In the genomic region with DNA sequence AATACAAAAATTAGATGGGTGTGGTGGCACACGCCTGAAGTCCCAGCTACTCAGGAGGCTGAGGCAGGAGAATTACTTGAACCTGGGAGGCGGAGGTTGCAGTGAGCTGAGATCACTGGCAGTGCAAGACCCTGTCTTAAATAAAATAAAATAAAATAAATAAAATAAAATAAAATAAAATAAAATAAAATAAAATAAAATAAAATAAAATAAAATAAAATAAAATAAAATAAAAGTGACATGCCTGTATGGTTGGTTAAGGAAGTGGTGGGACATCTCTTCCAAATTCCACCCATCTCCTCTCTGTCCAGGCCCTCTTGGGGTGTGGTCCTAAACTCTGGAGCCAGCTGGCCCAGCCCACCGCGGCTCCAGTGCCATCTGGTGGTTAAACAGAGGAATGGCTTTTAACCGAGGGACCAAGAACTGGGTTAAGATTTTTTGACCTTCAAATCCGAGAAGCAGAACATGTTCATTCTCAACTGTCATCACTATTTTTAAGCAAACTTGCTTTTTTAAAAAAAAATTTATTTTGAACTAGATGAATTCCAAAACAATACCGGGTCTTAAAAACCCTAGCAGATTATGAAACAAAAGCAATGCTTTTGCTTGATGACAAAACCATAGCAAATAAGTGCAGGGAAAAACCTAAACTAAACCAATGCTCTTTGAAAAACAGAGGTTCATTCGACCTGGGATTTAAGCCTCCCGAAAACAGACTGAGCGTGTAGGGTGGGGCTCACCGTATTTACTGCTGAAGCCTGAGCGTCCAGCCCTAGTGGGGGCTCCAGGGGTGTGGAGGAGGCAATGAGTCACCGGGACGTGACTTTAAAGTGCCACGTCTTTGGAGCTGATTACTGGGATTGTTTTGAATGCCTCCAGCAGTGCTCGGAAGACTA, we compare ENCODE assay signal across 8 cellular contexts.
DNase-seq lines count a peak whose midpoint lies in the region; ATAC-seq and TF ChIP-seq lines count a peak whose summit lies in the region.

No MANE protein-coding gene starts in this region.

- intact Hi-C loops in IMR-90 (cut with micrococcal nuclease), result loop anchor here (1.0 kb wide), 1 partner anchor 25 kb away; no protein-coding TSS in a partner anchor

- no peak for TF ChIP-seq POLR2A in IMR-90 (IDR thresholded peaks at IDR 0.05; ENCODE audit: low read depth, low read length)

- H4K5ac ChIP-seq in IMR-90 (ENCODE audit: low read depth, low read length), result no peak overlapping the region

- TF ChIP-seq CTCF in AG09319 (IDR thresholded peaks at IDR 0.05; ENCODE audit: low read depth, low read length), result peak; percentile 85
- TF ChIP-seq CTCF in GM12865 (IDR thresholded peaks at IDR 0.05; ENCODE audit: insufficient read depth, low read depth, low read length, missing control alignments), result peak; percentile 76
- peak; percentile 78 for TF ChIP-seq CTCF in IMR-90 (conservative IDR thresholded peaks at IDR 0.05; ENCODE audit: low read depth, low read length)
- TF ChIP-seq CTCF in brain microvascular endothelial cell (IDR thresholded peaks at IDR 0.05; ENCODE audit: low read depth, low read length, missing control alignments), result peak; percentile 88

- BruUV-seq in IMR-90 (replicated peaks; lab: Mats Ljungman, UMichigan), result no TSS peak

- H2AFZ ChIP-seq in IMR-90 (replicated peaks; ENCODE audit: low read length, poor library complexity), result peak overlapping the region; percentile 82

- peak overlapping the region; percentile 14; the same call in 1 of the 2 replicates for H3K4ac ChIP-seq in IMR-90 (ENCODE audit: low read depth, low read length)

- H4K8ac ChIP-seq in IMR-90 (ENCODE audit: low read depth in 2 of 2, low read length in 2 of 2), result peak overlapping the region in 1 of 2 experiments; percentile 44; a peak in 1 of 4 replicates

- CTCF ChIA-PET in IMR-90 (lab: Yijun Ruan, JAX), result interaction anchor here (0.8 to 2.1 kb wide), 7 partner anchors 9 to 56 kb away, joined by 3 to 8 read pairs (median 4); no protein-coding TSS in a partner anchor

- peak overlapping the region; percentile 52 for H3K4me2 ChIP-seq in IMR-90 (ENCODE audit: low read depth, low read length)

- 0 out of 2 replicates have a peak overlapping the region, but pooled peaks have one; percentile 8 for H3K14ac ChIP-seq in IMR-90 (replicated peaks; ENCODE audit: low read depth, low read length)

- no peak overlapping the region for H3K4me3 ChIP-seq in GM12865 (ENCODE audit: low read depth, low read length)
- H3K4me3 ChIP-seq in IMR-90 (ENCODE audit: insufficient read depth, low read depth, low read length), result peak overlapping the region; percentile 17; the same call in 1 of the 2 replicates
- H3K4me3 ChIP-seq in brain microvascular endothelial cell (ENCODE audit: low read depth, low read length), result peak overlapping the region; percentile 46

- no peak overlapping the region for H3K9ac ChIP-seq in IMR-90 (ENCODE audit: low read depth, low read length)

- ATAC-seq in IMR-90 (ENCODE audit: low read depth) (peak; percentile 81), GM19023 (IDR thresholded peaks at IDR 0.05; ENCODE audit: unreplicated experiment) (no peak)

- H4K91ac ChIP-seq in IMR-90 (ENCODE audit: insufficient read depth, low read depth, low read length), result 0 out of 2 replicates have a peak overlapping the region, but pooled peaks have one; percentile 22

- H3K23ac ChIP-seq in IMR-90 (ENCODE audit: low read depth, low read length), result no peak overlapping the region

- no peak overlapping the region for H3K18ac ChIP-seq in IMR-90 (ENCODE audit: low read depth, low read length)

- in situ Hi-C loops in IMR-90 (cut with MboI; ENCODE audit: low sequenced_read_pairs), result no loop called here
- in situ Hi-C loops in brain microvascular endothelial cell (cut with HindIII; ENCODE audit: low pct_ligation_motif_present, low sequenced_read_pairs), result no loop called here

- peaks cover 13% of the 10 kb centered on the region for H3K9me1 ChIP-seq in IMR-90 (ENCODE audit: insufficient read depth, low read length)

- H4K20me1 ChIP-seq in IMR-90 (ENCODE audit: insufficient read depth, low read length), result no peaks in the 10 kb centered on the region

- H3K56ac ChIP-seq in IMR-90 (ENCODE audit: extremely low read depth, insufficient read depth, low read length), result no peak overlapping the region; the same call in 1 of the 2 replicates

- H2BK15ac ChIP-seq in IMR-90 (ENCODE audit: low read depth, low read length), result no peak overlapping the region

- H3K79me1 ChIP-seq in IMR-90 (ENCODE audit: low read depth in 1 of 2, low read length in 2 of 2), result 0 out of 4 replicates have a peak, but pooled peaks cover 0 to 5% of the 10 kb centered on the region in 2 experiments

- H3K4me1 ChIP-seq in IMR-90 (ENCODE audit: control insufficient read depth, insufficient read depth, low read length), result peaks cover 17% of the 10 kb centered on the region

- TF ChIP-seq RAD21 in IMR-90 (IDR thresholded peaks at IDR 0.05; ENCODE audit: low read length), result peak; percentile 71

- H2AK5ac ChIP-seq in IMR-90 (ENCODE audit: low read depth, low read length), result no peak overlapping the region

- no peak overlapping the region for H2BK5ac ChIP-seq in IMR-90 (ENCODE audit: low read depth, low read length, poor library complexity, severe bottlenecking)

- H2BK120ac ChIP-seq in IMR-90 (ENCODE audit: low read depth, low read length), result peak overlapping the region; percentile 24; the same call in 1 of the 2 replicates

- POLR2A ChIA-PET in IMR-90 (lab: Charles Lee; ENCODE audit: unreplicated experiment), result no interaction called here

- peaks cover 4% of the 10 kb centered on the region; the same call in 1 of the 2 replicates for H3K36me3 ChIP-seq in IMR-90 (ENCODE audit: control insufficient read depth, insufficient read depth, low read length)
- H3K36me3 ChIP-seq in brain microvascular endothelial cell (replicated peaks), result peaks cover 3% of the 10 kb centered on the region

- WGBS in IMR-90 (ENCODE audit: extremely low coverage in 2 of 2, insufficient read length in 1 of 2), 2 experiments, result 48% methylated on average over 4 of the region's 16 CpGs; no CpG with 5 or more reads in 1 of the 2 experiments

- H2BK20ac ChIP-seq in IMR-90 (ENCODE audit: low read depth, low read length), result peak overlapping the region; percentile 44; the same call in 1 of the 2 replicates

- H3K9me3 ChIP-seq in IMR-90 (ENCODE audit: control insufficient read depth, insufficient read depth, low read length), result no peaks in the 10 kb centered on the region

- H3K27me3 ChIP-seq in IMR-90 (ENCODE audit: control insufficient read depth, insufficient read depth, low read length) (peaks cover 6% of the 10 kb centered on the region; the same call in 1 of the 2 replicates), brain microvascular endothelial cell (replicated peaks) (no peaks in the 10 kb centered on the region)

- no peak overlapping the region for H2AK9ac ChIP-seq in IMR-90 (replicated peaks; ENCODE audit: low read depth, low read length, poor library complexity)

- H3K27ac ChIP-seq in IMR-90 (ENCODE audit: insufficient read depth, low read length), result no peak overlapping the region
- H3K27ac ChIP-seq in brain microvascular endothelial cell, result peak overlapping the region; percentile 10

- DNase-seq in AG09319 (ENCODE audit: extremely low read depth, low read depth), result peak; percentile 10
- DNase-seq in GM12865 (ENCODE audit: low read depth), result peak; percentile 66
- peak; percentile 50 for DNase-seq in IMR-90
- peak; percentile 69 for DNase-seq in SK-N-DZ (ENCODE audit: low spot score)
- peak; percentile 55 for DNase-seq in brain microvascular endothelial cell
- DNase-seq in kidney glomerular epithelial cell (lab: John Stamatoyannopoulos, UW), result peak; percentile 71
- DNase-seq in stimulated activated CD8-positive, alpha-beta memory T cell treated with anti-CD3 and anti-CD28 coated beads, Interleukin-2, amount 100 ng/mL, for 48 hours (ENCODE audit: low read depth in 2 of 2), result peak; percentile 5 to 17

- dilution Hi-C loops in IMR-90 (cut with HindIII; ENCODE audit: low sequenced_read_pairs, unreplicated experiment), result no loop called here

TF ChIP-seq in IMR-90, 13 proteins besides CTCF, POLR2A, EP300 and RAD21:
- no peak for TF ChIP-seq CHD1 (IDR thresholded peaks at IDR 0.05; ENCODE audit: low read depth, low read length)
- peak; percentile 79 for TF ChIP-seq SMC3 (IDR thresholded peaks at IDR 0.05; ENCODE audit: low read depth, low read length)
- 0 out of 2 replicates have a peak, but pooled peaks have one; percentile 6 for TF ChIP-seq MAZ (IDR thresholded peaks at IDR 0.05; ENCODE audit: borderline replicate concordance, low read depth, low read length)
- TF ChIP-seq RCOR1 (IDR thresholded peaks at IDR 0.05; ENCODE audit: insufficient replicate concordance, low read length), result no peak
- no peak for TF ChIP-seq BHLHE40 (IDR thresholded peaks at IDR 0.05; ENCODE audit: low read depth, low read length)
- TF ChIP-seq, protein P1, sequence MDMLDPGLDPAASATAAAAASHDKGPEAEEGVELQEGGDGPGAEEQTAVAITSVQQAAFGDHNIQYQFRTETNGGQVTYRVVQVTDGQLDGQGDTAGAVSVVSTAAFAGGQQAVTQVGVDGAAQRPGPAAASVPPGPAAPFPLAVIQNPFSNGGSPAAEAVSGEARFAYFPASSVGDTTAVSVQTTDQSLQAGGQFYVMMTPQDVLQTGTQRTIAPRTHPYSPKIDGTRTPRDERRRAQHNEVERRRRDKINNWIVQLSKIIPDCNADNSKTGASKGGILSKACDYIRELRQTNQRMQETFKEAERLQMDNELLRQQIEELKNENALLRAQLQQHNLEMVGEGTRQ (IDR thresholded peaks at IDR 0.05; ENCODE audit: low read depth, low read length), result no peak

Comparison
In these comparisons a context has a peak if more than half of its experiments do, and no peak if none do; other contexts are left out.
1. DNase-seq: peak in every context shown above with its lines; median percentile 71 in kidney glomerular epithelial cell; 69 in SK-N-DZ; 66 in GM12865; 55 in brain microvascular endothelial cell; 50 in IMR-90; 11 in stimulated activated CD8-positive, alpha-beta memory T cell treated with anti-CD3 and anti-CD28 coated beads, Interleukin-2, amount 100 ng/mL, for 48 hours; 10 in AG09319.